In genomic region chr13:66222127-66222526, GRCh38 we compare ENCODE assay signal across 14 cellular contexts.
"Had no signal": no experiment of that assay in that cellular context is flagged by ENCODE, and none has a peak within 500 bp of the region (broad histone marks: within the 10 kb centered on the region; RNA-seq: fewer than 3 reads in every experiment).

No MANE protein-coding gene starts in this region.

- DNase-seq: activated CD4-positive, alpha-beta T cell treated with anti-CD3 and anti-CD28 coated beads, Interleukin-2, amount 50 U/mL, for 48 hours; activated CD8-positive, alpha-beta memory T cell treated with anti-CD3 and anti-CD28 coated beads, Interleukin-2, amount 10 ng/mL, durations not matched to agents 7 days and 5 days; activated naive CD4-positive, alpha-beta T cell treated with anti-CD3 and anti-CD28 coated beads, Interleukin-2, amount 50 U/mL, for 16 hours; activated T-cell treated with anti-CD3 and anti-CD28 coated beads, Interleukin-2, amount 50 U/mL, for 1 hour; dermis blood vessel endothelial cell; effector memory CD8-positive, alpha-beta T cell; heart right ventricle; mesendoderm; small intestine; stimulated activated CD4-positive, alpha-beta T cell treated with anti-CD3 and anti-CD28 coated beads, Interleukin-4, amount 100 ng/mL, for 24 hours; stimulated activated naive CD4-positive, alpha-beta T cell treated with Interleukin-2 at 50 U/mL for 16 hours; trophoblast cell; WERI-Rb-1 had no signal

- H3K9me3 ChIP-seq: heart right ventricle, right atrium auricular region had no signal

- ATAC-seq: activated CD8-positive, alpha-beta memory T cell treated with anti-CD3 and anti-CD28 coated beads, Interleukin-2, amount 10 ng/mL, durations not matched to agents 7 days and 5 days; heart right ventricle had no signal

- H3K4me1 ChIP-seq: heart right ventricle, right atrium auricular region had no signal

- H3K27me3 ChIP-seq: heart right ventricle, right atrium auricular region had no signal

- H3K36me3 ChIP-seq: heart right ventricle, right atrium auricular region, WERI-Rb-1 had no signal

- H3K4me3 ChIP-seq: heart right ventricle, right atrium auricular region had no signal

- H3K27ac ChIP-seq: heart right ventricle, right atrium auricular region, WERI-Rb-1 had no signal
